13 cellular contexts compared by ENCODE assay signal in the genomic region with DNA sequence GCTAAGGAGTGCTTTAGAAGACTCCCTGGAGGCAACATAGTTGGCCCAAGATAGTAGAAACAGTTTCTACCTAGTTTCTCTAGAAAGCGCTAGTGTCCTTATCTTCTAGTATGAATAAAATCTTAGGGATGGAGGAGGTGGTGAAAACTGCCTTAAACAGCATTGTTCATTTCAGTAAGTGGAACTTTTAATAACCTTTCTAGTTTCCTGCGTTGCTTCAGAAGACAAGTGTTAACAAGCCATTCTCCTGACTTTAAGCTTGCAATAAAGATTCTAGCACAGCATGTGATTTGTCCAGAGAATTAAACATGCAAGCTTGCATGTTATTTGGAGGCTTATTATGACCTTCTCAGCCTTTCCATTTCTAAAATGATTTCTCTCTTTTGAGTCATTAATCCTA.
A peak's percentile ranks its signal among the peaks of the same experiment; 100 is the strongest.
DNase-seq lines count a peak whose midpoint lies in the region; ATAC-seq and TF ChIP-seq lines count a peak whose summit lies in the region.
"Had no signal": no experiment of that assay in that cellular context is flagged by ENCODE, and none has a peak within 500 bp of the region (broad histone marks: within the 10 kb centered on the region; RNA-seq: fewer than 3 reads in every experiment).

No MANE protein-coding gene starts in this region.

- no peak overlapping the region for H2AFZ ChIP-seq in GM23338
- H2AFZ ChIP-seq in neural progenitor cell (replicated peaks): no peak overlapping the region

- peaks cover 4% of the 10 kb centered on the region; the same call in 1 of the 2 replicates for H3K36me3 ChIP-seq in GM23338 (ENCODE audit: insufficient read depth)
- peaks cover 5% of the 10 kb centered on the region; the same call in 1 of the 2 replicates for H3K36me3 ChIP-seq in RWPE2 (ENCODE audit: low read depth)
- H3K36me3 ChIP-seq in esophagus (ENCODE audit: control insufficient read depth in 2 of 2, insufficient read depth in 2 of 2, low read length in 1 of 2): peaks cover 2 to 7% of the 10 kb centered on the region in 2 donors
- no peaks in the 10 kb centered on the region for H3K36me3 ChIP-seq in neural progenitor cell
- peaks cover 0 to 69% of the 10 kb centered on the region in 2 donors for H3K36me3 ChIP-seq in psoas muscle (ENCODE audit: insufficient read depth in 1 of 2, low read depth in 1 of 2)
- H3K36me3 ChIP-seq: BE2C had no signal

- no peak for ATAC-seq in GM23338
- peak; percentile 51; the same call in 2 of the 3 replicates for ATAC-seq in RWPE2 (ENCODE audit: low read depth)
- no peak for ATAC-seq in psoas muscle
- no peak for ATAC-seq in GM21447 (IDR thresholded peaks at IDR 0.05; ENCODE audit: unreplicated experiment)

- H3K27ac Mint-ChIP-seq in GM23338 (no peak overlapping the region), neural progenitor cell (peak overlapping the region; percentile 60)
- H3K27ac Mint-ChIP-seq: CD4-positive, alpha-beta memory T cell had no signal

- H3K36me3 Mint-ChIP-seq in GM23338 (ENCODE audit: low read depth) (no peaks in the 10 kb centered on the region; the same call in 2 of the 3 replicates), neural progenitor cell (peaks cover 5% of the 10 kb centered on the region)

- H3F3A ChIP-seq in GM23338 (replicated peaks; ENCODE audit: low read depth): no peaks in the 10 kb centered on the region; the same call in 1 of the 2 replicates
- no peaks in the 10 kb centered on the region for H3F3A ChIP-seq in neural progenitor cell (ENCODE audit: low read depth)

- H3K4me3 Mint-ChIP-seq in GM23338: no peak overlapping the region
- H3K4me3 Mint-ChIP-seq in neural progenitor cell: no peak overlapping the region
- H3K4me3 Mint-ChIP-seq: CD4-positive, alpha-beta memory T cell had no signal

- H4K20me1 ChIP-seq in GM23338 (replicated peaks; ENCODE audit: insufficient read depth): no peaks in the 10 kb centered on the region
- no peaks in the 10 kb centered on the region for H4K20me1 ChIP-seq in neural progenitor cell (ENCODE audit: low read depth)

- H3K9me3 ChIP-seq in RWPE2 (ENCODE audit: severe bottlenecking) (no peaks in the 10 kb centered on the region), esophagus (ENCODE audit: control insufficient read depth in 2 of 2, insufficient read depth in 1 of 2, low read depth in 1 of 2, low read length in 1 of 2) (no peaks in the 10 kb centered on the region), neural progenitor cell (ENCODE audit: low read depth) (no peaks in the 10 kb centered on the region), psoas muscle (no peaks in the 10 kb centered on the region)
- H3K9me3 ChIP-seq: BE2C had no signal

- H3K27me3 Mint-ChIP-seq in GM23338 (ENCODE audit: insufficient read depth, low read depth, poor library complexity): peaks cover 4% of the 10 kb centered on the region
- H3K27me3 Mint-ChIP-seq in neural progenitor cell (ENCODE audit: insufficient read depth, low read depth): peaks cover 16% of the 10 kb centered on the region
- H3K27me3 Mint-ChIP-seq: CD4-positive, alpha-beta memory T cell had no signal

- DNase-seq in GM23338 (ENCODE audit: low spot score) (no peak), RWPE2 (ENCODE audit: low spot score) (no peak), neural progenitor cell (ENCODE audit: low spot score) (no peak), psoas muscle (no peak)
- no peak for DNase-seq in activated naive CD4-positive, alpha-beta T cell treated with Interleukin-2 at 50 U/mL for 16 hours
- DNase-seq: BE2C; CD4-positive, alpha-beta memory T cell; DMS79 treated with DMSO at 0.1 percent for 48 hours; EL; HCEC 1CT had no signal

- no peak overlapping the region for H3K4me3 ChIP-seq in GM23338
- no peak overlapping the region for H3K4me3 ChIP-seq in RWPE2 (ENCODE audit: severe bottlenecking)
- H3K4me3 ChIP-seq in esophagus (ENCODE audit: low read depth in 1 of 2, low read length in 2 of 2): no peak overlapping the region
- H3K4me3 ChIP-seq in neural progenitor cell: no peak overlapping the region
- no peak overlapping the region for H3K4me3 ChIP-seq in psoas muscle

- H3K9ac ChIP-seq in neural progenitor cell: no peak overlapping the region

- no peaks in the 10 kb centered on the region for H3K4me1 ChIP-seq in GM23338 (ENCODE audit: insufficient read depth)
- peaks cover 14% of the 10 kb centered on the region for H3K4me1 ChIP-seq in RWPE2 (ENCODE audit: insufficient read depth, poor library complexity, severe bottlenecking)
- H3K4me1 ChIP-seq in esophagus (ENCODE audit: control insufficient read depth in 2 of 2, insufficient read depth in 2 of 2, low read length in 1 of 2): no peaks in the 10 kb centered on the region
- H3K4me1 ChIP-seq in neural progenitor cell: peaks cover 4% of the 10 kb centered on the region
- no peaks in the 10 kb centered on the region for H3K4me1 ChIP-seq in psoas muscle
- H3K4me1 ChIP-seq: BE2C had no signal

- H3K27me3 ChIP-seq in GM23338 (ENCODE audit: insufficient read depth) (no peaks in the 10 kb centered on the region), RWPE2 (ENCODE audit: insufficient read depth, poor library complexity, severe bottlenecking) (no peaks in the 10 kb centered on the region), esophagus (ENCODE audit: control insufficient read depth in 1 of 2, insufficient read depth in 2 of 2, low read length in 2 of 2) (no peaks in the 10 kb centered on the region), neural progenitor cell (no peaks in the 10 kb centered on the region), psoas muscle (ENCODE audit: insufficient read depth in 3 of 3, low read length in 2 of 3) (no peaks in the 10 kb centered on the region)
- H3K27me3 ChIP-seq: BE2C had no signal

- no peaks in the 10 kb centered on the region for H3K9me2 ChIP-seq in GM23338 (ENCODE audit: insufficient read depth)

- H3K4me1 Mint-ChIP-seq in GM23338 (no peaks in the 10 kb centered on the region; the same call in 2 of the 3 replicates), neural progenitor cell (peaks cover 16% of the 10 kb centered on the region)

- H3K9me3 Mint-ChIP-seq in GM23338 (no peaks in the 10 kb centered on the region), neural progenitor cell (no peaks in the 10 kb centered on the region)
- H3K9me3 Mint-ChIP-seq: CD4-positive, alpha-beta memory T cell had no signal

- TF ChIP-seq CTCF in GM23338 (conservative IDR thresholded peaks at IDR 0.05; ENCODE audit: low read depth in 2 of 2) (no peak), RWPE2 (IDR thresholded peaks at IDR 0.05; ENCODE audit: poor library complexity, severe bottlenecking) (peak; percentile 15), neural progenitor cell (IDR thresholded peaks at IDR 0.05) (no peak), psoas muscle (IDR thresholded peaks at IDR 0.05) (no peak)

- intact Hi-C loops in psoas muscle (cut with DNase I): no loop called here

- H3K27ac ChIP-seq in GM23338 (ENCODE audit: low read depth): peak overlapping the region; percentile 6; the same call in 1 of the 2 replicates
- peak overlapping the region; percentile 53 for H3K27ac ChIP-seq in RWPE2 (ENCODE audit: poor library complexity, severe bottlenecking)
- H3K27ac ChIP-seq in esophagus (ENCODE audit: low read depth in 2 of 2, low read length in 1 of 2): peak overlapping the region; percentile 54 to 70
- H3K27ac ChIP-seq in neural progenitor cell: no peak overlapping the region
- no peak overlapping the region for H3K27ac ChIP-seq in psoas muscle
- H3K27ac ChIP-seq: C4-2B had no signal

- H3K4me2 ChIP-seq in GM23338: no peak overlapping the region
- H3K4me2 ChIP-seq in neural progenitor cell: no peak overlapping the region

- WGBS in esophagus, 2 donors: 56 to 59% methylated on average over 2 of the region's 2 CpGs
- 91 to 93% (median 92%) methylated on average over 2 of the region's 2 CpGs for WGBS in psoas muscle, 3 donors

- no peaks in the 10 kb centered on the region for H3K79me2 ChIP-seq in GM23338 (replicated peaks; ENCODE audit: insufficient read depth)
- no peaks in the 10 kb centered on the region for H3K79me2 ChIP-seq in neural progenitor cell (ENCODE audit: low read depth)

TF ChIP-seq in GM23338, 12 proteins besides CTCF, POLR2A, EP300 and RAD21 (continues in another document):
- no peak for TF ChIP-seq STAT1 (IDR thresholded peaks at IDR 0.05; ENCODE audit: unreplicated experiment)
- no peak for TF ChIP-seq CREB1 (CRISPR knock-in tag; IDR thresholded peaks at IDR 0.05; ENCODE audit: low read depth)
- TF ChIP-seq NANOG (IDR thresholded peaks at IDR 0.05; ENCODE audit: borderline replicate concordance): no peak
- no peak for TF ChIP-seq JUNB (IDR thresholded peaks at IDR 0.05; ENCODE audit: unreplicated experiment)
- no peak for TF ChIP-seq ZNF114 (CRISPR knock-in tag; IDR thresholded peaks at IDR 0.05)
- no peak for TF ChIP-seq ZNF331 (CRISPR knock-in tag; IDR thresholded peaks at IDR 0.05; ENCODE audit: low read depth)
- no peak for TF ChIP-seq EZH2 (IDR thresholded peaks at IDR 0.05; ENCODE audit: low read depth, unreplicated experiment)
- TF ChIP-seq, protein P1, sequence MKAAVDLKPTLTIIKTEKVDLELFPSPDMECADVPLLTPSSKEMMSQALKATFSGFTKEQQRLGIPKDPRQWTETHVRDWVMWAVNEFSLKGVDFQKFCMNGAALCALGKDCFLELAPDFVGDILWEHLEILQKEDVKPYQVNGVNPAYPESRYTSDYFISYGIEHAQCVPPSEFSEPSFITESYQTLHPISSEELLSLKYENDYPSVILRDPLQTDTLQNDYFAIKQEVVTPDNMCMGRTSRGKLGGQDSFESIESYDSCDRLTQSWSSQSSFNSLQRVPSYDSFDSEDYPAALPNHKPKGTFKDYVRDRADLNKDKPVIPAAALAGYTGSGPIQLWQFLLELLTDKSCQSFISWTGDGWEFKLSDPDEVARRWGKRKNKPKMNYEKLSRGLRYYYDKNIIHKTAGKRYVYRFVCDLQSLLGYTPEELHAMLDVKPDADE (IDR thresholded peaks at IDR 0.05): no peak
- TF ChIP-seq POLR2AphosphoS5 (IDR thresholded peaks at IDR 0.05; ENCODE audit: low read depth): no peak
- TF ChIP-seq EZH2phosphoT487 (IDR thresholded peaks at IDR 0.05; ENCODE audit: unreplicated experiment): no peak

Comparison
In these comparisons a context has a peak if more than half of its experiments do, and no peak if none do; other contexts are left out.
1. H3K27ac ChIP-seq: peak in GM23338 (single experiment), RWPE2 (single experiment) and esophagus (2 of 2); none in neural progenitor cell (single experiment) and psoas muscle (single experiment).